Comparison of ENCODE assay signal across 22 cellular contexts in the genomic region with DNA sequence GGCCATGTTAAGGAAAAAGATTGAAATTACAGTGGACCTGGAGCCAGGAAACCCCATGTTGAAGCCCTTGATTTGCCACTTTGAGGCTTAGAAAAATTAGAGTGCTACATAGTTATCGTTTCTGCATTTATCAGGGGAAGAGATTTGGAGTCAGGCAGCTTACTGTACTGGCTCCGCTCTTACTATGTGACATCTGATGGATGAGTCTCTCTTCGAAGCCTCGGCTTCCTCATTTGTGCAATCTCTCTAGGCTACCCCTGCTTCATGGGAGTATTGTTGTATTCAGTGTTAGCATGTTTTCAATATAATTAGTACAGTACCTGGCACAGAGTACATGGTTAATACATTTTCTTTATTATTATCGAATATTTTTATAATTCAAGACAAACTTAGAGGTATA.
DNase-seq lines count a peak whose midpoint lies in the region; ATAC-seq and TF ChIP-seq lines count a peak whose summit lies in the region.
"Had no signal": no experiment of that assay in that cellular context is flagged by ENCODE, and none has a peak within 500 bp of the region (broad histone marks: within the 10 kb centered on the region; RNA-seq: fewer than 3 reads in every experiment).

No MANE protein-coding gene starts in this region.

- no CpG with 5 or more reads among the region's 5 CpGs for WGBS in IMR-90 (ENCODE audit: extremely low coverage in 2 of 2, insufficient read length in 1 of 2), 2 experiments
- WGBS in thyroid gland, 2 donors: 84 to 90% methylated on average over 5 of the region's 5 CpGs
- no CpG with 5 or more reads among the region's 5 CpGs for WGBS in mesendoderm (ENCODE audit: extremely low coverage, insufficient coverage, low lambda C conversion rate)

- H2AFZ ChIP-seq in IMR-90 (replicated peaks; ENCODE audit: low read length, poor library complexity) (peak overlapping the region; percentile 2), osteoblast (ENCODE audit: low read length) (peak overlapping the region; percentile 18)

- H3K9me3 ChIP-seq in IMR-90 (ENCODE audit: control insufficient read depth, insufficient read depth, low read length) (no peaks in the 10 kb centered on the region), osteoblast (ENCODE audit: low read depth, low read length) (no peaks in the 10 kb centered on the region), thyroid gland (no peaks in the 10 kb centered on the region)
- H3K9me3 ChIP-seq: heart right ventricle had no signal

- peak overlapping the region; percentile 84 for H2BK5ac ChIP-seq in IMR-90 (ENCODE audit: low read depth, low read length, poor library complexity, severe bottlenecking)
- H2BK5ac ChIP-seq in mesendoderm (ENCODE audit: low read length): no peak overlapping the region

- POLR2A ChIA-PET in IMR-90 (lab: Charles Lee; ENCODE audit: unreplicated experiment): interaction anchor here (0.6 kb wide), 1 partner anchor 181 kb away, joined by 3 read pairs; no protein-coding TSS in a partner anchor

- TF ChIP-seq POLR2A in IMR-90 (IDR thresholded peaks at IDR 0.05; ENCODE audit: low read depth, low read length) (no peak; the same call in 1 of the 2 replicates), thyroid gland (IDR thresholded peaks at IDR 0.05) (no peak)

- peak; percentile 16; the same call in 1 of the 2 replicates for ATAC-seq in IMR-90 (ENCODE audit: low read depth)
- no peak for ATAC-seq in GM21576 (IDR thresholded peaks at IDR 0.05; ENCODE audit: unreplicated experiment)
- ATAC-seq: activated T-cell treated with anti-CD3 and anti-CD28 coated beads, Interleukin-2, amount 50 U/mL, for 72 hours had no signal

- peak overlapping the region; percentile 21 for H2AK9ac ChIP-seq in IMR-90 (replicated peaks; ENCODE audit: low read depth, low read length, poor library complexity)

- H3K27me3 ChIP-seq in IMR-90 (ENCODE audit: control insufficient read depth, insufficient read depth, low read length): no peaks in the 10 kb centered on the region
- no peaks in the 10 kb centered on the region for H3K27me3 ChIP-seq in brain microvascular endothelial cell (replicated peaks)
- no peaks in the 10 kb centered on the region for H3K27me3 ChIP-seq in osteoblast (ENCODE audit: insufficient read depth, low read length)
- H3K27me3 ChIP-seq in thyroid gland: no peaks in the 10 kb centered on the region
- H3K27me3 ChIP-seq in mesendoderm (ENCODE audit: insufficient read depth, low read length, poor library complexity): peaks cover 9% of the 10 kb centered on the region
- H3K27me3 ChIP-seq: cardiac muscle cell, heart right ventricle had no signal

- H3K23ac ChIP-seq in IMR-90 (ENCODE audit: low read depth, low read length) (peak overlapping the region; percentile 75), mesendoderm (ENCODE audit: low read length) (no peak overlapping the region)

- H3K79me2 ChIP-seq in osteoblast (ENCODE audit: insufficient read depth, low read length) (no peaks in the 10 kb centered on the region), mesendoderm (ENCODE audit: control insufficient read depth, insufficient read depth, low read length) (no peaks in the 10 kb centered on the region)

- intact Hi-C loops in IMR-90 (cut with micrococcal nuclease) (no loop called here), thyroid gland (cut with DNase I) (no loop called here)

- peak overlapping the region; percentile 83 for H3K27ac ChIP-seq in IMR-90 (ENCODE audit: insufficient read depth, low read length)
- H3K27ac ChIP-seq in brain microvascular endothelial cell: peak overlapping the region; percentile 55
- H3K27ac ChIP-seq in osteoblast (ENCODE audit: low read depth, low read length): peak overlapping the region; percentile 95
- peak overlapping the region in 2 of 3 donors; percentile 15 to 23 for H3K27ac ChIP-seq in thyroid gland
- no peak overlapping the region for H3K27ac ChIP-seq in mesendoderm (ENCODE audit: low read depth, low read length)
- H3K27ac ChIP-seq: VCaP had no signal

- H3K4ac ChIP-seq in IMR-90 (ENCODE audit: low read depth, low read length): peak overlapping the region; percentile 87
- no peak overlapping the region for H3K4ac ChIP-seq in mesendoderm (ENCODE audit: low read depth, low read length)

- DNase-seq in IMR-90 (peak; percentile 43), brain microvascular endothelial cell (no peak), osteoblast (ENCODE audit: insufficient read length, low spot score, missing footprints) (no peak), thyroid gland (no peak), mesendoderm (no peak), NCI-H1436 (lab: John Stamatoyannopoulos, UW) (no peak), NCI-H1105 treated with DMSO at 0.1 percent for 48 hours (lab: John Stamatoyannopoulos, UW) (no peak)
- DNase-seq: activated CD4-positive, alpha-beta T cell treated with anti-CD3 and anti-CD28 coated beads for 48 hours; activated naive CD4-positive, alpha-beta T cell treated with anti-CD3 and anti-CD28 coated beads for 36 hours; activated T-cell treated with anti-CD3 and anti-CD28 coated beads, Interleukin-2, amount 50 U/mL, for 72 hours; CD8-positive, alpha-beta memory T cell; heart right ventricle; KG1; NCI-H187; NCI-H526; nucleus accumbens; RPMI8226; stimulated activated CD4-positive, alpha-beta T cell treated with anti-CD3 and anti-CD28 coated beads, Interleukin-4, amount 100 ng/mL, for 4 hours; stimulated activated naive CD4-positive, alpha-beta T cell had no signal

- peak overlapping the region; percentile 92 for H3K56ac ChIP-seq in IMR-90 (ENCODE audit: extremely low read depth, insufficient read depth, low read length)
- no peak overlapping the region for H3K56ac ChIP-seq in mesendoderm (ENCODE audit: low read length)

- H3K36me3 ChIP-seq in IMR-90 (ENCODE audit: control insufficient read depth, insufficient read depth, low read length) (no peaks in the 10 kb centered on the region), brain microvascular endothelial cell (replicated peaks) (no peaks in the 10 kb centered on the region), osteoblast (ENCODE audit: insufficient read depth, low read length) (no peaks in the 10 kb centered on the region), thyroid gland (no peaks in the 10 kb centered on the region), mesendoderm (ENCODE audit: control insufficient read depth, insufficient read depth, low read length) (no peaks in the 10 kb centered on the region)
- H3K36me3 ChIP-seq: cardiac muscle cell, heart right ventricle had no signal

- TF ChIP-seq RAD21 in IMR-90 (IDR thresholded peaks at IDR 0.05; ENCODE audit: low read length): no peak

- peak overlapping the region; percentile 99 for H2BK120ac ChIP-seq in IMR-90 (ENCODE audit: low read depth, low read length)
- no peak overlapping the region for H2BK120ac ChIP-seq in mesendoderm (ENCODE audit: low read depth, low read length)

- H4K8ac ChIP-seq in IMR-90 (ENCODE audit: low read depth in 2 of 2, low read length in 2 of 2) (peak overlapping the region; percentile 81 to 93), mesendoderm (ENCODE audit: low read depth, low read length) (no peak overlapping the region)

- H4K91ac ChIP-seq in IMR-90 (ENCODE audit: insufficient read depth, low read depth, low read length): peak overlapping the region; percentile 93

- H3K4me3 ChIP-seq in IMR-90 (ENCODE audit: insufficient read depth, low read depth, low read length) (no peak overlapping the region), brain microvascular endothelial cell (ENCODE audit: low read depth, low read length) (no peak overlapping the region), osteoblast (ENCODE audit: insufficient read depth, low read length) (no peak overlapping the region), thyroid gland (replicated peaks in 1 of 3) (no peak overlapping the region), mesendoderm (ENCODE audit: low read length) (no peak overlapping the region)
- H3K4me3 ChIP-seq: cardiac muscle cell, heart right ventricle had no signal

- TF ChIP-seq CTCF in IMR-90 (conservative IDR thresholded peaks at IDR 0.05; ENCODE audit: low read depth, low read length): no peak
- no peak for TF ChIP-seq CTCF in brain microvascular endothelial cell (IDR thresholded peaks at IDR 0.05; ENCODE audit: low read depth, low read length, missing control alignments)
- TF ChIP-seq CTCF in osteoblast (IDR thresholded peaks at IDR 0.05; ENCODE audit: extremely low read depth, low read depth, low read length): no peak
- no peak for TF ChIP-seq CTCF in thyroid gland (IDR thresholded peaks at IDR 0.05)

- H3K18ac ChIP-seq in IMR-90 (ENCODE audit: low read depth, low read length): peak overlapping the region; percentile 98
- H3K18ac ChIP-seq in mesendoderm (ENCODE audit: low read length): no peak overlapping the region

- CTCF ChIA-PET in IMR-90 (lab: Yijun Ruan, JAX): interaction anchor here (0.6 kb wide), 1 partner anchor 24 kb away, joined by 3 read pairs; no protein-coding TSS in a partner anchor

- H3K14ac ChIP-seq in IMR-90 (replicated peaks; ENCODE audit: low read depth, low read length): peak overlapping the region; percentile 80

- H2BK20ac ChIP-seq in IMR-90 (ENCODE audit: low read depth, low read length): peak overlapping the region; percentile 92

- no peaks in the 10 kb centered on the region for H4K20me1 ChIP-seq in IMR-90 (ENCODE audit: insufficient read depth, low read length)
- H4K20me1 ChIP-seq in osteoblast (ENCODE audit: insufficient read depth, low read length): no peaks in the 10 kb centered on the region

- H3K4me1 ChIP-seq in IMR-90 (ENCODE audit: control insufficient read depth, insufficient read depth, low read length): peaks cover 30% of the 10 kb centered on the region
- peaks cover 44% of the 10 kb centered on the region for H3K4me1 ChIP-seq in osteoblast (ENCODE audit: insufficient read depth, low read length)
- H3K4me1 ChIP-seq in thyroid gland: peaks cover 37 to 39% of the 10 kb centered on the region in 2 donors
- H3K4me1 ChIP-seq in mesendoderm (ENCODE audit: control insufficient read depth, low read depth, low read length): peaks cover 2% of the 10 kb centered on the region

- H3K79me1 ChIP-seq in IMR-90 (ENCODE audit: low read depth in 1 of 2, low read length in 2 of 2): no peaks in the 10 kb centered on the region
- H3K79me1 ChIP-seq in mesendoderm (ENCODE audit: low read length): no peaks in the 10 kb centered on the region

- dilution Hi-C loops in IMR-90 (cut with HindIII; ENCODE audit: low sequenced_read_pairs, unreplicated experiment): no loop called here

- H3K9ac ChIP-seq in IMR-90 (ENCODE audit: low read depth, low read length) (peak overlapping the region; percentile 68), mesendoderm (ENCODE audit: low read length) (no peak overlapping the region)

- in situ Hi-C loops in IMR-90 (cut with MboI; ENCODE audit: low sequenced_read_pairs) (no loop called here), brain microvascular endothelial cell (cut with HindIII; ENCODE audit: low pct_ligation_motif_present, low sequenced_read_pairs) (no loop called here)

- peaks cover 24% of the 10 kb centered on the region for H3K9me1 ChIP-seq in IMR-90 (ENCODE audit: insufficient read depth, low read length)

- H4K5ac ChIP-seq in IMR-90 (ENCODE audit: low read depth, low read length) (peak overlapping the region; percentile 97), mesendoderm (ENCODE audit: low read length) (no peak overlapping the region)

- H2AK5ac ChIP-seq in IMR-90 (ENCODE audit: low read depth, low read length): peak overlapping the region; percentile 73
- no peak overlapping the region for H2AK5ac ChIP-seq in mesendoderm (ENCODE audit: low read length)

- H2BK15ac ChIP-seq in IMR-90 (ENCODE audit: low read depth, low read length): peak overlapping the region; percentile 94
- no peak overlapping the region for H2BK15ac ChIP-seq in mesendoderm (replicated peaks; ENCODE audit: low read depth)

- no TSS peak for BruUV-seq in IMR-90 (replicated peaks; lab: Mats Ljungman, UMichigan)

- H3K4me2 ChIP-seq in IMR-90 (ENCODE audit: low read depth, low read length) (no peak overlapping the region), osteoblast (ENCODE audit: insufficient read depth, low read length) (peak overlapping the region; percentile 18), mesendoderm (ENCODE audit: low read length) (no peak overlapping the region)
